Comparison of ENCODE assay signal across 12 cellular contexts in genomic region chr1:89609339-89609725, GRCh38. TPM values are rescaled to one million over a fixed set of nuclear protein-coding genes. Genes with fewer than 3 reads are reported as not detected.
DNase-seq lines count a peak whose midpoint lies in the region; ATAC-seq and TF ChIP-seq lines count a peak whose summit lies in the region.
"Had no signal": no experiment of that assay in that cellular context is flagged by ENCODE, and none has a peak within 500 bp of the region (broad histone marks: within the 10 kb centered on the region; RNA-seq: fewer than 3 reads in every experiment).

No MANE protein-coding gene starts in this region.

- POLR2A ChIA-PET in WTC11 (lab: Charles Lee) = no interaction called here

- peaks cover 91% of the 10 kb centered on the region for H3K4me1 Mint-ChIP-seq in activated T-cell treated with anti-CD3 and anti-CD28 coated beads, Interleukin-2, amount 50 U/mL, for 4 hours (ENCODE audit: low read depth)
- peaks cover 83% of the 10 kb centered on the region for H3K4me1 Mint-ChIP-seq in central memory CD8-positive, alpha-beta T cell
- peaks cover 8% of the 10 kb centered on the region for H3K4me1 Mint-ChIP-seq in WTC11

- H3K27me3 Mint-ChIP-seq in activated T-cell treated with anti-CD3 and anti-CD28 coated beads, Interleukin-2, amount 50 U/mL, for 4 hours (ENCODE audit: low read depth) = no peaks in the 10 kb centered on the region
- no peaks in the 10 kb centered on the region for H3K27me3 Mint-ChIP-seq in central memory CD8-positive, alpha-beta T cell
- no peaks in the 10 kb centered on the region for H3K27me3 Mint-ChIP-seq in WTC11 (ENCODE audit: low read depth)

- H3K4me2 ChIP-seq in Karpas-422 (ENCODE audit: low read depth, low read length, poor library complexity, severe bottlenecking) = peak overlapping the region; percentile 20

- H3K4me3 ChIP-seq in Karpas-422 (ENCODE audit: low read length) (no peak overlapping the region), skin epidermis (no peak overlapping the region)
- H3K4me3 ChIP-seq: colonic mucosa had no signal

- peak overlapping the region; percentile 85 for H3K4me3 Mint-ChIP-seq in activated T-cell treated with anti-CD3 and anti-CD28 coated beads, Interleukin-2, amount 50 U/mL, for 4 hours
- peak overlapping the region; percentile 85 for H3K4me3 Mint-ChIP-seq in central memory CD8-positive, alpha-beta T cell
- no peak overlapping the region for H3K4me3 Mint-ChIP-seq in WTC11

- H3K36me3 ChIP-seq in Karpas-422 (ENCODE audit: insufficient read depth, low read length) = no peaks in the 10 kb centered on the region
- H3K36me3 ChIP-seq: colonic mucosa had no signal

- H3K27ac ChIP-seq in Karpas-422 (ENCODE audit: low read length) = no peak overlapping the region
- peak overlapping the region in 18 of 21 experiments; percentile 8 to 93 (median 52) for H3K27ac ChIP-seq in skin epidermis
- H3K27ac ChIP-seq: colonic mucosa had no signal

- H3K27me3 ChIP-seq in Karpas-422 (ENCODE audit: low read length) = no peaks in the 10 kb centered on the region
- H3K27me3 ChIP-seq: colonic mucosa had no signal

- no peak for DNase-seq in activated T-cell treated with anti-CD3 and anti-CD28 coated beads, Interleukin-2, amount 50 U/mL, for 4 hours
- DNase-seq in activated T-cell treated with anti-CD3 and anti-CD28 coated beads for 4 hours (no peak), Karpas-422 (no peak), NCI-H526 (lab: John Stamatoyannopoulos, UW) (no peak), CD1c-positive myeloid dendritic cell (ENCODE audit: extremely low spot score) (no peak), WTC11 (ENCODE audit: low spot score) (no peak)
- no peak for DNase-seq in central memory CD8-positive, alpha-beta T cell (ENCODE audit: low spot score in 2 of 2)
- DNase-seq: colonic mucosa, GDM1, HCEC 1CT, NCI-H187 had no signal

- H3K79me2 ChIP-seq in Karpas-422 (ENCODE audit: low read length) = no peaks in the 10 kb centered on the region

- peak overlapping the region; percentile 98 for H3K27ac Mint-ChIP-seq in central memory CD8-positive, alpha-beta T cell (ENCODE audit: low read depth)
- no peak overlapping the region for H3K27ac Mint-ChIP-seq in WTC11

- TF ChIP-seq CTCF in WTC11 (IDR thresholded peaks at IDR 0.05) = no peak

- peaks cover 11% of the 10 kb centered on the region for H3K4me1 ChIP-seq in Karpas-422 (ENCODE audit: low read length)
- H3K4me1 ChIP-seq: colonic mucosa had no signal

- H3K9me3 ChIP-seq in Karpas-422 (ENCODE audit: low read length) = no peaks in the 10 kb centered on the region
- H3K9me3 ChIP-seq: colonic mucosa had no signal

- no peak for ATAC-seq in activated T-cell treated with anti-CD3 and anti-CD28 coated beads, Interleukin-2, amount 50 U/mL, for 4 hours
- ATAC-seq in central memory CD8-positive, alpha-beta T cell (replicated peaks; ENCODE audit: extremely low read depth, poor library complexity, severe bottlenecking) = no peak
- no peak for ATAC-seq in WTC11

- H3K9me2 ChIP-seq in Karpas-422 (replicated peaks; ENCODE audit: insufficient read depth, low read length) = no peaks in the 10 kb centered on the region

- peaks cover 2% of the 10 kb centered on the region for H3K36me3 Mint-ChIP-seq in activated T-cell treated with anti-CD3 and anti-CD28 coated beads, Interleukin-2, amount 50 U/mL, for 4 hours (ENCODE audit: insufficient read depth)
- H3K36me3 Mint-ChIP-seq in central memory CD8-positive, alpha-beta T cell (ENCODE audit: insufficient read depth) = peaks cover 21% of the 10 kb centered on the region
- no peaks in the 10 kb centered on the region for H3K36me3 Mint-ChIP-seq in WTC11

- H2AFZ ChIP-seq in Karpas-422 (ENCODE audit: low read length) = no peak overlapping the region; the same call in 1 of the 2 replicates

- H3K9me3 Mint-ChIP-seq in activated T-cell treated with anti-CD3 and anti-CD28 coated beads, Interleukin-2, amount 50 U/mL, for 4 hours = no peaks in the 10 kb centered on the region
- H3K9me3 Mint-ChIP-seq in central memory CD8-positive, alpha-beta T cell = no peaks in the 10 kb centered on the region
- H3K9me3 Mint-ChIP-seq in WTC11 = no peaks in the 10 kb centered on the region

- H3K9ac ChIP-seq in Karpas-422 (ENCODE audit: low read length) = no peak overlapping the region

- no peaks in the 10 kb centered on the region for H4K20me1 ChIP-seq in Karpas-422 (ENCODE audit: insufficient read depth, low read depth, low read length)

- CTCF ChIA-PET in WTC11 (lab: Charles Lee) = interaction anchor here (3.0 kb wide), 1 partner anchor 154 kb away, joined by 12 read pairs; no protein-coding TSS in a partner anchor

TF ChIP-seq in WTC11, 78 proteins besides CTCF, POLR2A, EP300 and RAD21 (continues in another document):
- TF ChIP-seq ZNF416 (CRISPR knock-in tag; IDR thresholded peaks at IDR 0.05) (no peak), ELF4 (CRISPR knock-in tag; IDR thresholded peaks at IDR 0.05; ENCODE audit: low read depth) (no peak), GRHL2 (CRISPR knock-in tag; IDR thresholded peaks at IDR 0.05; ENCODE audit: insufficient replicate concordance, severe bottlenecking) (no peak), NFE2L1 (CRISPR knock-in tag; IDR thresholded peaks at IDR 0.05) (no peak), TEAD4 (CRISPR knock-in tag; IDR thresholded peaks at IDR 0.05) (no peak), PRDM15 (CRISPR knock-in tag; IDR thresholded peaks at IDR 0.05) (no peak), ATF1 (CRISPR knock-in tag; IDR thresholded peaks at IDR 0.05) (no peak), GABPB1 (CRISPR knock-in tag; IDR thresholded peaks at IDR 0.05) (no peak), ZMAT4 (CRISPR knock-in tag; IDR thresholded peaks at IDR 0.05) (no peak), NR2C2 (CRISPR knock-in tag; IDR thresholded peaks at IDR 0.05) (no peak), ZBTB43 (CRISPR knock-in tag; IDR thresholded peaks at IDR 0.05) (no peak), ZNF219 (CRISPR knock-in tag; IDR thresholded peaks at IDR 0.05; ENCODE audit: borderline replicate concordance) (no peak), MYBL2 (CRISPR knock-in tag; IDR thresholded peaks at IDR 0.05) (no peak), ETV6 (CRISPR knock-in tag; IDR thresholded peaks at IDR 0.05) (no peak), E2F4 (CRISPR knock-in tag; IDR thresholded peaks at IDR 0.05; ENCODE audit: borderline replicate concordance, low read depth) (no peak)

RNA-seq across cellular contexts. Expression of gene LRRC8C, which starts 23.6 kb away (rescaled TPM):
- 10 to 100 TPM; 59.0 to 78.1 (median 74.3) TPM for total RNA-seq in activated T-cell treated with anti-CD3 and anti-CD28 coated beads, Interleukin-2, amount 50 U/mL, for 4 hours
- 2.4 and 8.3 TPM in 2 replicates for total RNA-seq in Karpas-422 (2014; rRNA removed; shearing (Covaris generic); ENCODE audit: low replicate concordance)
- total RNA-seq in WTC11 (2021) = 1.8 to 2.2 TPM (median 2.1 TPM) in 3 replicates
